ENCODE assay signal across 1 cellular context in genomic region chr1:109913360-109913879, GRCh38.
TF ChIP-seq lines count a peak whose summit lies in the region.

No MANE protein-coding gene starts in this region.

TF ChIP-seq in HepG2, 621 proteins besides CTCF, POLR2A, EP300 and RAD21 (continued from another document):
- TF ChIP-seq HMGXB3 (CRISPR knock-in tag; IDR thresholded peaks at IDR 0.05; ENCODE audit: borderline replicate concordance): no peak
- no peak for TF ChIP-seq KDM2A (CRISPR knock-in tag; IDR thresholded peaks at IDR 0.05; ENCODE audit: borderline replicate concordance, low read depth)
- TF ChIP-seq, protein P1, sequence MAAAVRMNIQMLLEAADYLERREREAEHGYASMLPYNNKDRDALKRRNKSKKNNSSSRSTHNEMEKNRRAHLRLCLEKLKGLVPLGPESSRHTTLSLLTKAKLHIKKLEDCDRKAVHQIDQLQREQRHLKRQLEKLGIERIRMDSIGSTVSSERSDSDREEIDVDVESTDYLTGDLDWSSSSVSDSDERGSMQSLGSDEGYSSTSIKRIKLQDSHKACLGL (CRISPR knock-in tag; IDR thresholded peaks at IDR 0.05): no peak
- TF ChIP-seq NR2F6 (IDR thresholded peaks at IDR 0.05): no peak
- no peak for TF ChIP-seq NR2F6 (CRISPR knock-in tag; IDR thresholded peaks at IDR 0.05)
- no peak for TF ChIP-seq ERF (CRISPR knock-in tag; IDR thresholded peaks at IDR 0.05)
- TF ChIP-seq SYNCRIP (IDR thresholded peaks at IDR 0.05; ENCODE audit: insufficient read depth, low read depth, low read length): no peak
- no peak for TF ChIP-seq RXRA (CRISPR knock-in tag; IDR thresholded peaks at IDR 0.05)
- TF ChIP-seq PAWR (CRISPR knock-in tag; IDR thresholded peaks at IDR 0.05; ENCODE audit: borderline replicate concordance): no peak
- TF ChIP-seq MAFK (conservative IDR thresholded peaks at IDR 0.05 in 1 of 2, IDR thresholded peaks at IDR 0.05 in 1 of 2; ENCODE audit: low read length in 2 of 2): no peak
- TF ChIP-seq MED13 (CRISPR knock-in tag; IDR thresholded peaks at IDR 0.05): no peak
- no peak for TF ChIP-seq HOXD1 (CRISPR knock-in tag; IDR thresholded peaks at IDR 0.05)
- TF ChIP-seq NONO (IDR thresholded peaks at IDR 0.05): no peak
- TF ChIP-seq NONO (CRISPR knock-in tag; conservative IDR thresholded peaks at IDR 0.05): no peak
- TF ChIP-seq, protein P2, sequence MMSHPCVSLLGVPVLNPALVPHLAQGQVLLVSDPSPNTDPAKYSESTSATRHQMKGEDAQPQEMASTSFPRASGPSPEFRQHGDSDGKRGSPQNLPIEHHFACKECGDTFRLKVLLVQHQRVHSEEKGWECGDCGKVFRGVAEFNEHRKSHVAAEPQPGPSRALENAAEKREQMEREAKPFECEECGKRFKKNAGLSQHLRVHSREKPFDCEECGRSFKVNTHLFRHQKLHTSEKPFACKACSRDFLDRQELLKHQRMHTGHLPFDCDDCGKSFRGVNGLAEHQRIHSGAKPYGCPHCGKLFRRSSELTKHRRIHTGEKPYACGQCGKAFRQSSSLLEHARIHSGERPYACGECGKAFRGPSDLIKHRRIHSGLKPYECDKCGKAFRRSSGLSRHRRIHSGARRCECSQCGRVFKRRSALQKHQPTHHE (CRISPR knock-in tag; IDR thresholded peaks at IDR 0.05; ENCODE audit: borderline replicate concordance): no peak
TF ChIP-seq in HepG2: peak in this region for 0.
